In genomic region chr5:14896091-14896490, GRCh38 we compare ENCODE assay signal across 16 cellular contexts. TPM values are rescaled to one million over a fixed set of nuclear protein-coding genes. Genes with fewer than 3 reads are reported as not detected.
DNase-seq lines count a peak whose midpoint lies in the region; ATAC-seq and TF ChIP-seq lines count a peak whose summit lies in the region.
"Had no signal": no experiment of that assay in that cellular context is flagged by ENCODE, and none has a peak within 500 bp of the region (broad histone marks: within the 10 kb centered on the region; RNA-seq: fewer than 3 reads in every experiment).

No MANE protein-coding gene starts in this region.

- H3K4me3 ChIP-seq in hepatocyte = no peak overlapping the region
- H3K4me3 ChIP-seq in mucosa of rectum (ENCODE audit: low read length in 2 of 2) = no peak overlapping the region
- H3K4me3 ChIP-seq: HAP-1 had no signal

- H3K4me1 Mint-ChIP-seq in activated T-helper 17 cell treated with anti-CD3 and anti-CD28 coated beads, Interleukin-2, amount 50 U/mL, for 72 hours = no peaks in the 10 kb centered on the region
- H3K4me1 Mint-ChIP-seq: CD4-positive, alpha-beta memory T cell had no signal

- no peaks in the 10 kb centered on the region for H3K27me3 Mint-ChIP-seq in activated T-helper 17 cell treated with anti-CD3 and anti-CD28 coated beads, Interleukin-2, amount 50 U/mL, for 72 hours

- ATAC-seq in HG03520 (IDR thresholded peaks at IDR 0.05; ENCODE audit: unreplicated experiment) (no peak), HG03039 (IDR thresholded peaks at IDR 0.05; ENCODE audit: unreplicated experiment) (no peak)
- no peak for ATAC-seq in activated T-helper 17 cell treated with anti-CD3 and anti-CD28 coated beads, Interleukin-2, amount 50 U/mL, for 72 hours (replicated peaks)

- no peak overlapping the region for H3K4me2 ChIP-seq in hepatocyte

- no peak overlapping the region for H3K9ac ChIP-seq in mucosa of rectum (ENCODE audit: low read depth in 1 of 2, low read length in 2 of 2)

- no peak for TF ChIP-seq CTCF in hepatocyte (IDR thresholded peaks at IDR 0.05; ENCODE audit: poor library complexity)

- DNase-seq in HuH-7 (ENCODE audit: low spot score) = peak; percentile 17
- DNase-seq in hepatocyte (ENCODE audit: low spot score) = peak; percentile 21
- DNase-seq: C1 segment of cervical spinal cord; Calu3; CD4-positive, alpha-beta memory T cell; COR-L47; DMS53; DMS79 treated with DMSO at 0.1 percent for 48 hours; GF-D8; GOT3; HFFc6 had no signal

- H3K27ac ChIP-seq in hepatocyte (peak overlapping the region; percentile 11), mucosa of rectum (ENCODE audit: low read depth in 2 of 2, low read length in 2 of 2) (peak overlapping the region; percentile 36 to 65)

- H3K9me3 Mint-ChIP-seq in activated T-helper 17 cell treated with anti-CD3 and anti-CD28 coated beads, Interleukin-2, amount 50 U/mL, for 72 hours = no peaks in the 10 kb centered on the region
- H3K9me3 Mint-ChIP-seq: CD4-positive, alpha-beta memory T cell; HFFc6 had no signal

- H3K36me3 Mint-ChIP-seq in activated T-helper 17 cell treated with anti-CD3 and anti-CD28 coated beads, Interleukin-2, amount 50 U/mL, for 72 hours (ENCODE audit: low read depth) = no peaks in the 10 kb centered on the region
- H3K36me3 Mint-ChIP-seq: CD4-positive, alpha-beta memory T cell had no signal

- H3K27me3 ChIP-seq in hepatocyte (no peaks in the 10 kb centered on the region), mucosa of rectum (ENCODE audit: control insufficient read depth in 2 of 2, insufficient read depth in 2 of 2, low read length in 2 of 2) (no peaks in the 10 kb centered on the region)

- no peaks in the 10 kb centered on the region for H3K36me3 ChIP-seq in hepatocyte (replicated peaks; ENCODE audit: insufficient read depth, low read depth)
- H3K36me3 ChIP-seq in mucosa of rectum (ENCODE audit: control insufficient read depth in 2 of 2, insufficient read depth in 2 of 2, low read length in 2 of 2) = no peaks in the 10 kb centered on the region
- H3K36me3 ChIP-seq: HAP-1 had no signal

- H4K20me1 ChIP-seq in hepatocyte (ENCODE audit: insufficient read depth, poor library complexity, severe bottlenecking) = no peaks in the 10 kb centered on the region

- no peak overlapping the region for H3K4me3 Mint-ChIP-seq in activated T-helper 17 cell treated with anti-CD3 and anti-CD28 coated beads, Interleukin-2, amount 50 U/mL, for 72 hours
- H3K4me3 Mint-ChIP-seq: CD4-positive, alpha-beta memory T cell; HFFc6 had no signal

- WGBS in hepatocyte (ENCODE audit: low lambda C conversion rate, missing lambda C conversion rate) = 82% methylated on average over 7 of the region's 7 CpGs

- H3K9me2 ChIP-seq in hepatocyte (replicated peaks; ENCODE audit: insufficient read depth) = no peaks in the 10 kb centered on the region

- no peak overlapping the region for H3K27ac Mint-ChIP-seq in activated T-helper 17 cell treated with anti-CD3 and anti-CD28 coated beads, Interleukin-2, amount 50 U/mL, for 72 hours
- H3K27ac Mint-ChIP-seq: CD4-positive, alpha-beta memory T cell; HFFc6 had no signal

- H3K4me1 ChIP-seq in hepatocyte (ENCODE audit: insufficient read depth) (peaks cover 17% of the 10 kb centered on the region), mucosa of rectum (ENCODE audit: control insufficient read depth in 2 of 2, insufficient read depth in 2 of 2, low read length in 2 of 2) (peaks cover 11 to 34% of the 10 kb centered on the region in 2 donors)
- H3K4me1 ChIP-seq: HAP-1 had no signal

- H2AFZ ChIP-seq in hepatocyte = no peak overlapping the region

- H3K79me2 ChIP-seq in hepatocyte = no peaks in the 10 kb centered on the region

- H3K9me3 ChIP-seq in hepatocyte (ENCODE audit: low read depth) = no peaks in the 10 kb centered on the region
- no peaks in the 10 kb centered on the region for H3K9me3 ChIP-seq in mucosa of rectum (ENCODE audit: control insufficient read depth in 2 of 2, low read length in 2 of 2)
- H3K9me3 ChIP-seq: HAP-1 had no signal

RNA-seq across cellular contexts. Expression of gene ANKH, which starts 24.5 kb away (rescaled TPM):
- 23.6 and 29.9 TPM in 2 replicates for total RNA-seq in hepatocyte
- 27.6 and 28.9 TPM in 2 replicates for polyA plus RNA-seq in hepatocyte
- total RNA-seq in activated T-helper 17 cell treated with anti-CD3 and anti-CD28 coated beads, Interleukin-2, amount 50 U/mL, for 72 hours = 100 to 1,000 TPM; 101 to 193 TPM
